ENCODE assay signal across 29 cellular contexts in genomic region chr2:21034156-21034971, GRCh38. TPM values are rescaled to one million over a fixed set of nuclear protein-coding genes. Genes with fewer than 3 reads are reported as not detected.
"Had no signal": no experiment of that assay in that cellular context is flagged by ENCODE, and none has a peak within 500 bp of the region (broad histone marks: within the 10 kb centered on the region; RNA-seq: fewer than 3 reads in every experiment).

No MANE protein-coding gene starts in this region.

- H3K27ac ChIP-seq: stomach, suprapubic skin, testis, thoracic aorta, thyroid gland, tibial artery, tibial nerve, transverse colon, upper lobe of left lung, upper lobe of right lung, uterus, vagina had no signal

- H3K4me1 Mint-ChIP-seq: stimulated activated effector memory CD8-positive, alpha-beta T cell treated with anti-CD3 and anti-CD28 coated beads, Interleukin-12 subunit alpha, Interleukin-12 subunit beta, amount 100 ng/mL, for 72 hours; stimulated activated memory B cell treated with anti-CD40 and anti-IgM and Interleukin-4, amounts not matched to agents 10 μg/mL and 1 μg/mL and 100 μg/mL, for 72 hours; stimulated activated naive B cell treated with anti-CD40 and anti-IgM and Interleukin-4, amounts not matched to agents 10 μg/mL and 1 μg/mL and 100 μg/mL, for 72 hours; stimulated activated naive CD8-positive, alpha-beta T cell treated with anti-CD3 and anti-CD28 coated beads, Interleukin-15, amount 100 ng/mL, for 72 hours had no signal

- H3K27me3 ChIP-seq: stomach, suprapubic skin, testis, thyroid gland, tibial artery, tibial nerve, transverse colon, upper lobe of left lung, upper lobe of right lung, uterus, vagina had no signal

- H3K36me3 ChIP-seq: stomach, suprapubic skin, thoracic aorta, thyroid gland, tibial artery, tibial nerve, transverse colon, upper lobe of left lung, upper lobe of right lung, uterus, vagina had no signal

- DNase-seq: stimulated activated CD4-positive, alpha-beta T cell treated with anti-CD3 and anti-CD28 coated beads, Interleukin-2, amount 100 ng/mL, for 48 hours; stimulated activated CD4-positive, alpha-beta T cell treated with anti-CD3 and anti-CD28 coated beads, Interleukin-4, amount 100 ng/mL, for 1 hour; stimulated activated CD4-positive, alpha-beta T cell treated with anti-CD3 and anti-CD28 coated beads, Interleukin-4, amount 100 ng/mL, for 24 hours; stimulated activated CD4-positive, alpha-beta T cell treated with anti-CD3 and anti-CD28 coated beads, Interleukin-4, amount 100 ng/mL, for 4 hours; stimulated activated CD8-positive, alpha-beta memory T cell treated with anti-CD3 and anti-CD28 coated beads, Interleukin-4, amount 100 ng/mL, for 48 hours; stimulated activated naive B cell treated with anti-CD40 and anti-IgM and Interleukin-4, amounts not matched to agents 10 μg/mL and 1 μg/mL and 100 μg/mL, for 72 hours; stimulated activated naive CD4-positive, alpha-beta T cell; stimulated activated naive CD4-positive, alpha-beta T cell treated with Interleukin-2 at 50 U/mL for 16 hours; stimulated activated naive CD8-positive, alpha-beta T cell treated with anti-CD3 and anti-CD28 coated beads, Interleukin-15, amount 100 ng/mL, for 72 hours; stimulated activated naive CD8-positive, alpha-beta T cell treated with anti-CD3 and anti-CD28 coated beads, Interleukin-15, Interleukin-2, amounts not matched to agents 100 U/mL and 50 U/mL, for 24 hours; stomach; substantia nigra; testis; thyroid gland; tibial artery; transverse colon; trophoblast cell; upper lobe of left lung; upper lobe of right lung; uterus had no signal

- ATAC-seq: stimulated activated effector memory CD8-positive, alpha-beta T cell treated with anti-CD3 and anti-CD28 coated beads, Interleukin-12 subunit alpha, Interleukin-12 subunit beta, amount 100 ng/mL, for 72 hours; stimulated activated memory B cell treated with anti-CD40 and anti-IgM and Interleukin-4, amounts not matched to agents 10 μg/mL and 1 μg/mL and 100 μg/mL, for 72 hours; stimulated activated naive B cell treated with anti-CD40 and anti-IgM and Interleukin-4, amounts not matched to agents 10 μg/mL and 1 μg/mL and 100 μg/mL, for 72 hours; stimulated activated naive CD8-positive, alpha-beta T cell treated with anti-CD3 and anti-CD28 coated beads, Interleukin-15, amount 100 ng/mL, for 72 hours; stimulated activated naive CD8-positive, alpha-beta T cell treated with anti-CD3 and anti-CD28 coated beads, Interleukin-15, Interleukin-2, amounts not matched to agents 100 U/mL and 50 U/mL, for 24 hours; upper lobe of right lung had no signal

- H3K27ac Mint-ChIP-seq: stimulated activated effector memory CD8-positive, alpha-beta T cell treated with anti-CD3 and anti-CD28 coated beads, Interleukin-12 subunit alpha, Interleukin-12 subunit beta, amount 100 ng/mL, for 72 hours; stimulated activated memory B cell treated with anti-CD40 and anti-IgM and Interleukin-4, amounts not matched to agents 10 μg/mL and 1 μg/mL and 100 μg/mL, for 72 hours; stimulated activated naive B cell treated with anti-CD40 and anti-IgM and Interleukin-4, amounts not matched to agents 10 μg/mL and 1 μg/mL and 100 μg/mL, for 72 hours; stimulated activated naive CD8-positive, alpha-beta T cell treated with anti-CD3 and anti-CD28 coated beads, Interleukin-15, amount 100 ng/mL, for 72 hours; stimulated activated naive CD8-positive, alpha-beta T cell treated with anti-CD3 and anti-CD28 coated beads, Interleukin-15, Interleukin-2, amounts not matched to agents 100 ng/mL and 50 ng/mL, for 24 hours; type B pancreatic cell had no signal

- H3K9me3 Mint-ChIP-seq: stimulated activated effector memory CD8-positive, alpha-beta T cell treated with anti-CD3 and anti-CD28 coated beads, Interleukin-12 subunit alpha, Interleukin-12 subunit beta, amount 100 ng/mL, for 72 hours; stimulated activated memory B cell treated with anti-CD40 and anti-IgM and Interleukin-4, amounts not matched to agents 10 μg/mL and 1 μg/mL and 100 μg/mL, for 72 hours; stimulated activated naive CD8-positive, alpha-beta T cell treated with anti-CD3 and anti-CD28 coated beads, Interleukin-15, amount 100 ng/mL, for 72 hours; stimulated activated naive CD8-positive, alpha-beta T cell treated with anti-CD3 and anti-CD28 coated beads, Interleukin-15, Interleukin-2, amounts not matched to agents 100 ng/mL and 50 ng/mL, for 24 hours; type B pancreatic cell had no signal

- H3K4me1 ChIP-seq: testis, uterus, vagina had no signal

- H3K4me3 Mint-ChIP-seq: stimulated activated effector memory CD8-positive, alpha-beta T cell treated with anti-CD3 and anti-CD28 coated beads, Interleukin-12 subunit alpha, Interleukin-12 subunit beta, amount 100 ng/mL, for 72 hours; stimulated activated memory B cell treated with anti-CD40 and anti-IgM and Interleukin-4, amounts not matched to agents 10 μg/mL and 1 μg/mL and 100 μg/mL, for 72 hours; stimulated activated naive B cell treated with anti-CD40 and anti-IgM and Interleukin-4, amounts not matched to agents 10 μg/mL and 1 μg/mL and 100 μg/mL, for 72 hours; stimulated activated naive CD8-positive, alpha-beta T cell treated with anti-CD3 and anti-CD28 coated beads, Interleukin-15, amount 100 ng/mL, for 72 hours; stimulated activated naive CD8-positive, alpha-beta T cell treated with anti-CD3 and anti-CD28 coated beads, Interleukin-15, Interleukin-2, amounts not matched to agents 100 ng/mL and 50 ng/mL, for 24 hours; type B pancreatic cell had no signal

- FAIRE-seq: urothelium cell line had no signal

- H3K36me3 Mint-ChIP-seq: stimulated activated effector memory CD8-positive, alpha-beta T cell treated with anti-CD3 and anti-CD28 coated beads, Interleukin-12 subunit alpha, Interleukin-12 subunit beta, amount 100 ng/mL, for 72 hours; stimulated activated memory B cell treated with anti-CD40 and anti-IgM and Interleukin-4, amounts not matched to agents 10 μg/mL and 1 μg/mL and 100 μg/mL, for 72 hours; stimulated activated naive B cell treated with anti-CD40 and anti-IgM and Interleukin-4, amounts not matched to agents 10 μg/mL and 1 μg/mL and 100 μg/mL, for 72 hours; type B pancreatic cell had no signal

- H3K4me3 ChIP-seq: stomach, suprapubic skin, testis, thoracic aorta, thyroid gland, tibial artery, tibial nerve, transverse colon, upper lobe of left lung, upper lobe of right lung, uterus, vagina had no signal

- H3K9me3 ChIP-seq: stomach, suprapubic skin, testis, thoracic aorta, thyroid gland, tibial artery, tibial nerve, transverse colon, upper lobe of left lung, upper lobe of right lung, uterus, vagina had no signal

RNA-seq across cellular contexts. Expression of gene APOB, which starts 9.5 kb away (rescaled TPM):
- total RNA-seq: vagina had no signal
